In the genomic region with DNA sequence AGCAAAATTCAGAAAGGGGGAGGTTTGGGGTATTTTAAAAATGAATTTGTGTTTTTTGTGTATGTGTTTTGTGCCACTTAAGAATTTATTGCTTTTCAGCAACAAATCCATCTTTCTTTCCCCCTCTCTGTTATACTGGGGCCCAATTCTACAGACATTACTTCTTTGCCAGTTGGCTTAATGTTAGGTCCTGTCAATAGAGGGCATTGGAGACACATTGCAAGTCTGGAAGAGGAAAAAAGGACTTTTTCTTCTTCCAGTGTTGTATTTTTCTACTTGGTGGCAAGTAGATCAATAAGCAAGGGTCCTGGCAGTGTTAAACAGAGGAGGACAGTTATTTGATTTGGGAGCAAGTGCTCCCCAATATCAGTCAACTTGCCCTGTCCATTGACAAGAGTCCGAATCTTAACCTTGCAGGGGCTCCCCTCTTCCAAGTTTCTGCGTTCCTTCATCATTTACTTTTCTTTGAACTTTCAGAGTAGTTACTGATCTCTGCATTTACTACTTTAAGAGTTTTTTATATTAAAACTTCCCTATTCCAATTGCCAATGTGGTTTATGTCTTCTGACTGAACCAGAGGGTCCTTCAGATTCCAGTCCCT, we compare ENCODE assay signal across 11 cellular contexts. TPM values are rescaled to one million over a fixed set of nuclear protein-coding genes. Genes with fewer than 3 reads are reported as not detected.
A peak's percentile ranks its signal among the peaks of the same experiment; 100 is the strongest.
DNase-seq lines count a peak whose midpoint lies in the region; ATAC-seq, FAIRE-seq and TF ChIP-seq lines count a peak whose summit lies in the region.
"Had no signal": no experiment of that assay in that cellular context is flagged by ENCODE, and none has a peak within 500 bp of the region (broad histone marks: within the 10 kb centered on the region; RNA-seq: fewer than 3 reads in every experiment).

No MANE protein-coding gene starts in this region.

- H3K27ac Mint-ChIP-seq in Caco-2 (ENCODE audit: unreplicated experiment): no peak overlapping the region
- H3K27ac Mint-ChIP-seq in astrocyte (ENCODE audit: unreplicated experiment): no peak overlapping the region
- H3K27ac Mint-ChIP-seq: mesothelial cell of epicardium; stimulated activated naive CD8-positive, alpha-beta T cell treated with anti-CD3 and anti-CD28 coated beads, Interleukin-15, Interleukin-2, amounts not matched to agents 100 ng/mL and 50 ng/mL, for 24 hours had no signal

- DNase-seq in Caco-2 (no peak), HCT116 (ENCODE audit: low read depth, low spot score) (no peak), astrocyte (ENCODE audit: low read depth) (no peak), left lobe of liver (ENCODE audit: low spot score) (no peak), SHP77 (lab: John Stamatoyannopoulos, UW) (no peak), GM13976 (ENCODE audit: low spot score) (no peak), HAP-1 (ENCODE audit: low spot score in 2 of 2) (no peak)
- DNase-seq: NCI-H2081 treated with DMSO at 0.1 percent for 48 hours had no signal

- H3K9me3 ChIP-seq in Caco-2 (no peaks in the 10 kb centered on the region), HCT116 (ENCODE audit: control insufficient read depth in 1 of 2, insufficient read depth in 1 of 2, low read depth in 1 of 2, low read length in 2 of 2) (no peaks in the 10 kb centered on the region), astrocyte (ENCODE audit: insufficient read depth, low read depth, low read length) (no peaks in the 10 kb centered on the region), HAP-1 (0 out of 2 replicates have a peak, but pooled peaks cover 2% of the 10 kb centered on the region)

- H3K9ac ChIP-seq in HCT116 (ENCODE audit: low read length) (no peak overlapping the region), astrocyte (ENCODE audit: low read length) (no peak overlapping the region)

- peaks cover 7% of the 10 kb centered on the region for H3K27me3 Mint-ChIP-seq in Caco-2 (ENCODE audit: insufficient read depth, unreplicated experiment)
- H3K27me3 Mint-ChIP-seq in astrocyte (ENCODE audit: low read depth, unreplicated experiment): peaks cover 2% of the 10 kb centered on the region
- H3K27me3 Mint-ChIP-seq: stimulated activated naive CD8-positive, alpha-beta T cell treated with anti-CD3 and anti-CD28 coated beads, Interleukin-15, Interleukin-2, amounts not matched to agents 100 ng/mL and 50 ng/mL, for 24 hours had no signal

- H3K9me2 ChIP-seq in HCT116 (ENCODE audit: insufficient read depth): no peaks in the 10 kb centered on the region

- no peak for FAIRE-seq in astrocyte (lab: Jason Lieb, UNC)

- H3K9me3 Mint-ChIP-seq in Caco-2 (ENCODE audit: unreplicated experiment): no peaks in the 10 kb centered on the region
- H3K9me3 Mint-ChIP-seq in astrocyte (ENCODE audit: unreplicated experiment): no peaks in the 10 kb centered on the region
- H3K9me3 Mint-ChIP-seq: stimulated activated naive CD8-positive, alpha-beta T cell treated with anti-CD3 and anti-CD28 coated beads, Interleukin-15, Interleukin-2, amounts not matched to agents 100 ng/mL and 50 ng/mL, for 24 hours had no signal

- no peak for TF ChIP-seq POLR2A in HCT116 (IDR thresholded peaks at IDR 0.05; ENCODE audit: borderline replicate concordance, extremely low read depth, insufficient read depth, insufficient read length)

- TF ChIP-seq RAD21 in HCT116 (IDR thresholded peaks at IDR 0.05; ENCODE audit: low read depth): peak; percentile 24; the same call in 1 of the 2 replicates

- POLR2A ChIA-PET in Caco-2 (lab: Charles Lee) (no interaction called here), HCT116 (lab: Charles Lee) (no interaction called here)

- BruUV-seq in Caco-2 (replicated peaks; lab: Mats Ljungman, UMichigan): no TSS peak
- BruUV-seq in HCT116 (replicated peaks; lab: Mats Ljungman, UMichigan): no TSS peak

- H3K4me2 ChIP-seq in HCT116 (ENCODE audit: low read length): no peak overlapping the region
- H3K4me2 ChIP-seq in astrocyte (ENCODE audit: low read length): no peak overlapping the region

- H3K4me1 ChIP-seq in Caco-2: no peaks in the 10 kb centered on the region
- H3K4me1 ChIP-seq in HCT116 (ENCODE audit: control insufficient read depth in 1 of 2, insufficient read depth in 2 of 2, low read length in 2 of 2): no peaks in the 10 kb centered on the region
- H3K4me1 ChIP-seq in astrocyte (ENCODE audit: insufficient read depth, low read length): no peaks in the 10 kb centered on the region
- H3K4me1 ChIP-seq in HAP-1: peaks cover 32% of the 10 kb centered on the region

- H2AFZ ChIP-seq in HCT116 (ENCODE audit: low read depth, low read length, poor library complexity, severe bottlenecking) (no peak overlapping the region), astrocyte (ENCODE audit: low read depth, low read length) (no peak overlapping the region)

- H3K4me3 ChIP-seq in Caco-2 (ENCODE audit: low read depth, low read length): no peak overlapping the region
- no peak overlapping the region for H3K4me3 ChIP-seq in HCT116 (replicated peaks in 1 of 2; ENCODE audit: low read depth in 1 of 2, low read length in 2 of 2)
- no peak overlapping the region for H3K4me3 ChIP-seq in astrocyte (ENCODE audit: insufficient read depth, low read depth, low read length)
- no peak overlapping the region for H3K4me3 ChIP-seq in HAP-1

- H3K4me3 Mint-ChIP-seq in Caco-2 (ENCODE audit: unreplicated experiment): no peak overlapping the region
- no peak overlapping the region for H3K4me3 Mint-ChIP-seq in astrocyte (ENCODE audit: unreplicated experiment)
- H3K4me3 Mint-ChIP-seq: mesothelial cell of epicardium; stimulated activated naive CD8-positive, alpha-beta T cell treated with anti-CD3 and anti-CD28 coated beads, Interleukin-15, Interleukin-2, amounts not matched to agents 100 ng/mL and 50 ng/mL, for 24 hours had no signal

- H3K79me2 ChIP-seq in HCT116 (ENCODE audit: insufficient read depth, low read length) (no peaks in the 10 kb centered on the region), astrocyte (ENCODE audit: insufficient read depth, low read length) (no peaks in the 10 kb centered on the region)

- H4K20me1 ChIP-seq in HCT116 (ENCODE audit: insufficient read depth): no peaks in the 10 kb centered on the region
- H4K20me1 ChIP-seq in astrocyte (ENCODE audit: insufficient read depth, low read length): no peaks in the 10 kb centered on the region

- TF ChIP-seq CTCF in Caco-2 (IDR thresholded peaks at IDR 0.05; ENCODE audit: insufficient read depth in 1 of 2, low read depth in 1 of 2, low read length in 1 of 2, severe bottlenecking in 1 of 2, unreplicated experiment in 1 of 2) (peak; percentile 36 to 58), HCT116 (IDR thresholded peaks at IDR 0.05 in 2 of 3, conservative IDR thresholded peaks at IDR 0.05 in 1 of 3; ENCODE audit: borderline replicate concordance in 1 of 3, insufficient read depth in 1 of 3, low read depth in 2 of 3, low read length in 2 of 3) (peak; percentile 22 to 40 (median 25); a peak in 4 of 6 replicates), astrocyte (IDR thresholded peaks at IDR 0.05; ENCODE audit: insufficient read depth, low read depth, low read length) (peak; percentile 4), GM13976 (IDR thresholded peaks at IDR 0.05; ENCODE audit: borderline replicate concordance, control extremely low read depth, extremely low read depth, insufficient read depth, missing control alignments) (no peak)

- CTCF ChIA-PET in Caco-2 (lab: Charles Lee) (no interaction called here), HCT116 (lab: Charles Lee) (no interaction called here)

- H3K36me3 ChIP-seq in Caco-2 (ENCODE audit: control insufficient read depth, insufficient read depth, low read length) (no peaks in the 10 kb centered on the region), HCT116 (ENCODE audit: control insufficient read depth in 1 of 2, insufficient read depth in 2 of 2, low read length in 2 of 2) (no peaks in the 10 kb centered on the region), astrocyte (ENCODE audit: insufficient read depth, low read length) (no peaks in the 10 kb centered on the region), HAP-1 (replicated peaks) (no peaks in the 10 kb centered on the region)

- intact Hi-C loops in Caco-2 (cut with micrococcal nuclease; ENCODE audit: unreplicated experiment) (loop anchor here (1.0 to 5.0 kb wide), 2 partner anchors 48 to 67 kb away; no protein-coding TSS in a partner anchor), HCT116 (cut with micrococcal nuclease) (no loop called here)

- no peak overlapping the region for H3K27ac ChIP-seq in HCT116 (ENCODE audit: low read depth, low read length)
- no peak overlapping the region for H3K27ac ChIP-seq in astrocyte (ENCODE audit: low read depth, low read length)

- no peak for ATAC-seq in HCT116
- peak; percentile 92 for ATAC-seq in left lobe of liver
- ATAC-seq in GM19395 (IDR thresholded peaks at IDR 0.05; ENCODE audit: unreplicated experiment): no peak

- H3K27me3 ChIP-seq in Caco-2 (replicated peaks; ENCODE audit: control insufficient read depth, insufficient read depth, low read length) (no peaks in the 10 kb centered on the region), HCT116 (ENCODE audit: insufficient read depth, low read length) (no peaks in the 10 kb centered on the region), astrocyte (ENCODE audit: insufficient read depth, low read length) (peaks cover 4% of the 10 kb centered on the region), HAP-1 (ENCODE audit: low read depth) (no peaks in the 10 kb centered on the region)

- H3K4me1 Mint-ChIP-seq in Caco-2 (ENCODE audit: low read depth, unreplicated experiment) (no peaks in the 10 kb centered on the region), astrocyte (ENCODE audit: low read depth, unreplicated experiment) (peaks cover 7% of the 10 kb centered on the region)
- H3K4me1 Mint-ChIP-seq: mesothelial cell of epicardium had no signal

- in situ Hi-C loops in GM13976 (cut with MboI; ENCODE audit: low sequenced_read_pairs, unreplicated experiment) (no loop called here), HAP-1 (cut with MboI; ENCODE audit: low sequenced_read_pairs) (no loop called here)

- RAD21 ChIA-PET in HCT116 (lab: Charles Lee; ENCODE audit: low non-redundant PET in 1 of 2, low total read pairs in 2 of 2, uncharacterized antibody in 2 of 2, unreplicated experiment in 2 of 2): no interaction called here

- H3K36me3 Mint-ChIP-seq in Caco-2 (ENCODE audit: insufficient read depth, unreplicated experiment): no peaks in the 10 kb centered on the region
- peaks cover 2% of the 10 kb centered on the region for H3K36me3 Mint-ChIP-seq in astrocyte (ENCODE audit: low read depth, unreplicated experiment)
- H3K36me3 Mint-ChIP-seq: mesothelial cell of epicardium had no signal

TF ChIP-seq in HCT116, 20 proteins besides CTCF, POLR2A, EP300 and RAD21 (continues in another document):
- no peak for TF ChIP-seq MAX (IDR thresholded peaks at IDR 0.05)
- TF ChIP-seq JUND (IDR thresholded peaks at IDR 0.05): no peak
- TF ChIP-seq ZNF274 (IDR thresholded peaks at IDR 0.05; ENCODE audit: low read depth, low read length): no peak

RNA-seq across cellular contexts. Expression of gene SCML4, which starts 23.4 kb away (rescaled TPM):
- total RNA-seq in Caco-2 (2022) (2.6 and 2.8 TPM in 2 replicates), HCT116 (2021; ENCODE audit: unreplicated experiment) (not detected), astrocyte (not detected in 2 replicates), left lobe of liver (1.1 TPM)
- not detected in 2 replicates for polyA plus RNA-seq in HCT116 (2012)
- total RNA-seq: mesothelial cell of epicardium had no signal
